Comparison of ENCODE assay signal across 8 cellular contexts in the genomic region with DNA sequence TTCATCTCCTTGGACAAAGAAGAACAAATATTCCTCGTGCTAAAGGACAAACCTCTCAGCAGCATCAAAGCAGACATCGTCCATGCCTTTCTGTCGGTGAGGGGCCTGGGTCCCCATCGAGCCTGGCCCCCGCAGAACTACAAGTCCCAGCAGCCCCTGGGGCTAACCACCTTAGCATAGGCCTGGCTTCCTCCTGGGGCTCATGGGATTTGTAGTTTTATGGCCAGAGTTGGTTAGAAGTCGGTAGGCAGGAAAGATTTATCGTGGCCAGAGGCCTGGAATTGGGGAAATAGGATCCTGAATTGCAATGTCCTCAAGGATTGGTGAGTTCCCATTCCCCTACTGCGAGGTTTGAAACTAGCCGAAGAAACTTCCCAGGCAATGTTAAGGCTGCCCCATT. TPM values are rescaled to one million over a fixed set of nuclear protein-coding genes. Genes with fewer than 3 reads are reported as not detected.
A peak's percentile ranks its signal among the peaks of the same experiment; 100 is the strongest.
DNase-seq lines count a peak whose midpoint lies in the region; ATAC-seq and TF ChIP-seq lines count a peak whose summit lies in the region.

No MANE protein-coding gene starts in this region.

- DNase-seq in NCI-H2029 (lab: John Stamatoyannopoulos, UW) (peak; percentile 22), NCI-H2029 treated with DMSO at 0.1 percent for 48 hours (lab: John Stamatoyannopoulos, UW) (no peak), NCI-H748 treated with DMSO at 0.1 percent for 48 hours (lab: John Stamatoyannopoulos, UW) (peak; percentile 12), activated T-cell treated with anti-CD3 and anti-CD28 coated beads for 1 hour (ENCODE audit: low read depth) (peak; percentile 35), glomerular visceral epithelial cell (ENCODE audit: extremely low spot score) (peak; percentile 17), lower leg skin (ENCODE audit: low spot score in 2 of 2) (no peak)
- DNase-seq in stimulated activated CD8-positive, alpha-beta memory T cell treated with anti-CD3 and anti-CD28 coated beads, Interleukin-7, amount 100 ng/mL, for 4 hours (ENCODE audit: low read depth in 2 of 2): peak; percentile 8 to 11

- ATAC-seq in GM21367 (IDR thresholded peaks at IDR 0.05; ENCODE audit: unreplicated experiment): no peak

- intact Hi-C loops in lower leg skin (cut with DNase I; ENCODE audit: low total_unique reads): no loop called here

- no peak overlapping the region for H3K4me3 ChIP-seq in lower leg skin (ENCODE audit: low read depth, poor library complexity, severe bottlenecking)

- WGBS in lower leg skin, 2 donors: 80 to 90% methylated on average over 9 of the region's 9 CpGs

- no peak for TF ChIP-seq POLR2A in lower leg skin (IDR thresholded peaks at IDR 0.05)

- no peak for TF ChIP-seq CTCF in lower leg skin (IDR thresholded peaks at IDR 0.05)

RNA-seq across cellular contexts. Expression of gene TMEM150B, which starts 19.6 kb away (rescaled TPM):
- under 1 TPM in 1 of 4 donors, not detected in 3; 0.58 TPM for total RNA-seq in lower leg skin

RNA-seq across cellular contexts. Expression of gene BRSK1, which starts 21.7 kb away (rescaled TPM):
- 1 to 10 TPM in 1 of 4 donors, under 1 TPM in 1, not detected in 2; 0.44 to 4.6 TPM for total RNA-seq in lower leg skin

RNA-seq across cellular contexts. Expression of gene HSPBP1, which starts 25.6 kb away (rescaled TPM):
- 10 to 100 TPM; 17.8 to 35.5 (median 25.6) TPM for total RNA-seq in lower leg skin

RNA-seq across cellular contexts. Expression of gene KMT5C, which starts 34.2 kb away (rescaled TPM):
- 10 to 100 TPM; 16.5 to 25.4 (median 20.3) TPM for total RNA-seq in lower leg skin

RNA-seq across cellular contexts. Expression of gene PPP6R1, which starts 46.7 kb away (rescaled TPM):
- total RNA-seq in lower leg skin: 10 to 100 TPM; 29.4 to 47.9 (median 37.5) TPM

Comparison
In these comparisons a context has a peak if more than half of its experiments do, and no peak if none do; other contexts are left out.
1. DNase-seq: peak in NCI-H2029 (single experiment), NCI-H748 treated with DMSO at 0.1 percent for 48 hours (single experiment), activated T-cell treated with anti-CD3 and anti-CD28 coated beads for 1 hour (single experiment), glomerular visceral epithelial cell (single experiment) and stimulated activated CD8-positive, alpha-beta memory T cell treated with anti-CD3 and anti-CD28 coated beads, Interleukin-7, amount 100 ng/mL, for 4 hours (2 of 2); none in NCI-H2029 treated with DMSO at 0.1 percent for 48 hours (single experiment) and lower leg skin (0 of 2).